31 cellular contexts compared by ENCODE assay signal in genomic region chr5:106393276-106393675, GRCh38.
"Had no signal": no experiment of that assay in that cellular context is flagged by ENCODE, and none has a peak within 500 bp of the region (broad histone marks: within the 10 kb centered on the region; RNA-seq: fewer than 3 reads in every experiment).

No MANE protein-coding gene starts in this region.

- H3K27me3 Mint-ChIP-seq: activated naive CD8-positive, alpha-beta T cell; naive B cell had no signal

- H3K27ac Mint-ChIP-seq: activated naive CD8-positive, alpha-beta T cell; immature natural killer cell; mesothelial cell of epicardium; nephron progenitor cell had no signal

- H3K9me3 ChIP-seq: body of pancreas, gastroesophageal sphincter, psoas muscle, sigmoid colon, tibial nerve had no signal

- DNase-seq: activated CD4-positive, alpha-beta T cell treated with anti-CD3 and anti-CD28 coated beads for 4 hours; activated CD4-positive, alpha-beta T cell treated with anti-CD3 and anti-CD28 coated beads, Interleukin-2, amount 50 U/mL, for 4 hours; activated effector memory CD4-positive, alpha-beta T cell treated with Interleukin-2 at 50 U/mL for 16 hours; activated naive CD4-positive, alpha-beta T cell treated with Interleukin-2 at 50 U/mL for 16 hours; activated T-cell treated with anti-CD3 and anti-CD28 coated beads for 4 hours; anterior cingulate cortex; body of pancreas; cerebellar nuclear complex; dorsolateral prefrontal cortex; effector memory CD4-positive, alpha-beta T cell; hippocampal formation; immature natural killer cell; kidney; left colon; naive B cell; nephron progenitor cell; occipital lobe; psoas muscle; sigmoid colon; small intestine; stimulated activated CD4-positive, alpha-beta T cell treated with anti-CD3 and anti-CD28 coated beads, Interleukin-15, amount 100 ng/mL, for 24 hours; stimulated activated CD4-positive, alpha-beta T cell treated with anti-CD3 and anti-CD28 coated beads, Interleukin-2, amount 100 ng/mL, for 24 hours; stimulated activated naive CD4-positive, alpha-beta T cell had no signal

- H3K36me3 Mint-ChIP-seq: activated naive CD8-positive, alpha-beta T cell; immature natural killer cell; mesothelial cell of epicardium; naive B cell had no signal

- ATAC-seq: body of pancreas, gastroesophageal sphincter, left colon, psoas muscle had no signal

- H3K4me3 Mint-ChIP-seq: activated naive CD8-positive, alpha-beta T cell; immature natural killer cell; mesothelial cell of epicardium; naive B cell; nephron progenitor cell had no signal

- H3K36me3 ChIP-seq: cardiac muscle cell, gastroesophageal sphincter, sigmoid colon, tibial nerve had no signal

- H2AFZ ChIP-seq: parathyroid adenoma had no signal

- H3K4me1 ChIP-seq: body of pancreas, gastroesophageal sphincter, parathyroid adenoma, psoas muscle, sigmoid colon had no signal

- H3K27me3 ChIP-seq: body of pancreas, cardiac muscle cell, dorsolateral prefrontal cortex, gastroesophageal sphincter, sigmoid colon, tibial nerve had no signal

- H3K4me1 Mint-ChIP-seq: immature natural killer cell, mesothelial cell of epicardium, naive B cell, nephron progenitor cell had no signal

- H3K4me3 ChIP-seq: body of pancreas, cardiac muscle cell, coronary artery, dorsolateral prefrontal cortex, gastroesophageal sphincter, psoas muscle, sigmoid colon, tibial nerve had no signal

- H3K9ac ChIP-seq: parathyroid adenoma had no signal

- H3K27ac ChIP-seq: body of pancreas, cardiac muscle cell, coronary artery, dorsolateral prefrontal cortex, gastroesophageal sphincter, parathyroid adenoma, psoas muscle, sigmoid colon, tibial nerve, VCaP had no signal

- H3K9me3 Mint-ChIP-seq: mesothelial cell of epicardium, naive B cell, nephron progenitor cell had no signal

- H3K79me2 ChIP-seq: parathyroid adenoma had no signal
